17 cellular contexts compared by ENCODE assay signal in genomic region chr4:97587912-97588311, GRCh38.
"Had no signal": no experiment of that assay in that cellular context is flagged by ENCODE, and none has a peak within 500 bp of the region (broad histone marks: within the 10 kb centered on the region; RNA-seq: fewer than 3 reads in every experiment).

No MANE protein-coding gene starts in this region.

- H3K27me3 ChIP-seq: ascending aorta, left lung, suprapubic skin had no signal

- H3K36me3 ChIP-seq: ascending aorta, left lung, suprapubic skin had no signal

- DNase-seq: activated CD4-positive, alpha-beta memory T cell treated with anti-CD3 and anti-CD28 coated beads, Interleukin-2, amount 10 ng/mL, durations not matched to agents 7 days and 5 days; activated CD4-positive, alpha-beta T cell treated with anti-CD3 and anti-CD28 coated beads for 1 hour; activated gamma-delta T cell; activated naive CD8-positive, alpha-beta T cell treated with anti-CD3 and anti-CD28 coated beads for 36 hours; activated T-cell treated with anti-CD3 and anti-CD28 coated beads, Interleukin-2, amount 50 U/mL, for 48 hours; caudate nucleus; cortex of kidney; effector memory CD8-positive, alpha-beta T cell; foreskin fibroblast; head of caudate nucleus; left lung; psoas muscle; stimulated activated CD4-positive, alpha-beta T cell treated with anti-CD3 and anti-CD28 coated beads, Interleukin-4, amount 100 ng/mL, for 1 hour; stimulated activated CD8-positive, alpha-beta memory T cell treated with anti-CD3 and anti-CD28 coated beads, Interleukin-4, amount 100 ng/mL, for 48 hours; stimulated activated naive CD8-positive, alpha-beta T cell treated with anti-CD3 and anti-CD28 coated beads, Interleukin-15, Interleukin-2, amounts not matched to agents 100 U/mL and 50 U/mL, for 24 hours had no signal

- H3K4me1 ChIP-seq: ascending aorta, left lung, psoas muscle, suprapubic skin had no signal

- ATAC-seq: effector memory CD8-positive, alpha-beta T cell; left lung; psoas muscle; stimulated activated naive CD8-positive, alpha-beta T cell treated with anti-CD3 and anti-CD28 coated beads, Interleukin-15, Interleukin-2, amounts not matched to agents 100 U/mL and 50 U/mL, for 24 hours had no signal

- H3K4me3 ChIP-seq: ascending aorta, left lung, psoas muscle, suprapubic skin had no signal

- H3K27ac ChIP-seq: ascending aorta, left lung, psoas muscle, suprapubic skin had no signal

- H3K9me3 ChIP-seq: ascending aorta, psoas muscle had no signal
